In the genomic region with DNA sequence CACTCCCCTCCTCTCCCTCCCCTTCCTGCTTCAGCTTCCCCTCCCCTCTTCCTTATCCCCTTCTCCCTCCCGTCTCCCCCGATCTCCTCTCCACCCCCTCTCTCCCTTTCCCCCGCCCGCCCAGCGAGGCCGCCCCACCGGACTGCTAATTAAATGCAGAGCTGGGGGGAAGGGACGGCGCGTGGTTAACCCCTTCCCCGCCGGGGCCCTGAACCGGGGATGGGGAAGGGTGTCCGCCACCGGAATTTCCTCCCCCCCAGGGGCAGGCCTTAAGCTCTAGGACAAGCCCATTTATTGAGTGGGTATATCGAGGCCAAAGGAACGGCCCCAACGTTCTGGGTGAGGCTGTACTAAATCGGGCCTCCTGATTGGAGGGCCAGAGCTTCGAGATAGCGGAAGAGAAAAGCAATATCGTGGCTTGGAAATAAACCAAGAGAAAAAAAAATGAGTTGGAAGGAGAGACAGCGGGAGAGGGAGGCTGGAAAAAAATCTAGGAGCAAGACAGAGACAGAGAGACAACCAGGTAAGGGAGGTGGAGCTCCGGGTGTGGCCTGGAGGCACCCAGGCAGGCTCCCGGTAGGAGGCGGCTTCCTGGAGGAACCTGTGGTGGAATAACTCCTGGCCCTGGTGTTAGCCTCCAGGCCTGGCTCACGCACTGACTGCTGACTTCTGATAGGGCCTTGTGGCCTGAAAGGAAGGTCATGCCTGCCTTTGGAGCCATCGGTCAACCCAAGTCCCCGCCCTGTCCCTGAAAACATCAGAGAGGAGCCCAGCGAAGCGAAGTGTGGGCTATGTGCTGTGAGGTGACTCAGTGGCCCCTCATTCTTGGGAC, we compare ENCODE assay signal across 8 cellular contexts. TPM values are rescaled to one million over a fixed set of nuclear protein-coding genes. Genes with fewer than 3 reads are reported as not detected.
DNase-seq lines count a peak whose midpoint lies in the region; ATAC-seq, FAIRE-seq and TF ChIP-seq lines count a peak whose summit lies in the region.

No MANE protein-coding gene starts in this region.

- H3K9me3 ChIP-seq in SK-N-SH (no peaks in the 10 kb centered on the region), spleen (no peaks in the 10 kb centered on the region), MG63 (no peaks in the 10 kb centered on the region; the same call in 1 of the 2 replicates)

- H3K4me2 ChIP-seq in SK-N-SH = peak overlapping the region; percentile 96

- no peak for TF ChIP-seq POLR2A in spleen (IDR thresholded peaks at IDR 0.05)

- 17% methylated on average over 31 of the region's 31 CpGs for WGBS in SK-N-SH (ENCODE audit: low lambda C conversion rate)
- 7 to 19% (median 11%) methylated on average over 24 to 31 of the region's 31 CpGs for WGBS in spleen, 5 donors

- no peaks in the 10 kb centered on the region for H4K20me1 ChIP-seq in SK-N-SH (ENCODE audit: insufficient read depth)

- TF ChIP-seq CTCF in SK-N-SH (IDR thresholded peaks at IDR 0.05) (no peak), choroid plexus epithelial cell (conservative IDR thresholded peaks at IDR 0.05; ENCODE audit: low read depth, low read length) (no peak), spleen (IDR thresholded peaks at IDR 0.05 in 8 of 11, conservative IDR thresholded peaks at IDR 0.05 in 3 of 11) (no peak)

- no peaks in the 10 kb centered on the region for H3K36me3 ChIP-seq in SK-N-SH (replicated peaks in 1 of 2; ENCODE audit: control insufficient read depth in 1 of 2, insufficient read depth in 2 of 2, low read length in 1 of 2)
- no peaks in the 10 kb centered on the region for H3K36me3 ChIP-seq in spleen
- H3K36me3 ChIP-seq in MG63 = no peaks in the 10 kb centered on the region

- TF ChIP-seq RAD21 in SK-N-SH (IDR thresholded peaks at IDR 0.05; ENCODE audit: low read length) = no peak; the same call in 1 of the 2 replicates

- H3K9ac ChIP-seq in SK-N-SH = peak overlapping the region; percentile 80

- peak overlapping the region; percentile 58 to 71 for H3K4me3 ChIP-seq in SK-N-SH (ENCODE audit: low read depth in 2 of 2, low read length in 1 of 2)
- H3K4me3 ChIP-seq in choroid plexus epithelial cell (ENCODE audit: low read depth, low read length) = peak overlapping the region; percentile 69
- H3K4me3 ChIP-seq in spleen = peak overlapping the region; percentile 45 to 78 (median 56)
- no peak overlapping the region for H3K4me3 ChIP-seq in MG63

- peaks cover 28% of the 10 kb centered on the region for H3F3A ChIP-seq in SK-N-SH (replicated peaks; ENCODE audit: insufficient read depth)

- CTCF ChIA-PET in SK-N-SH (lab: Yijun Ruan, JAX) = interaction anchor here (0.7 to 5.1 kb wide), 9 partner anchors 9 to 364 kb away, joined by 3 to 67 read pairs (median 5); a partner anchor contains a TSS

- peak; percentile 88 for DNase-seq in CMK (ENCODE audit: low read depth)
- DNase-seq in HTR-8/SVneo (ENCODE audit: insufficient read length, low spot score) = peak; percentile 71
- peak; percentile 92 for DNase-seq in SK-N-SH
- DNase-seq in choroid plexus epithelial cell (ENCODE audit: low read depth) = peak; percentile 82
- peak; percentile 87 for DNase-seq in kidney tubule cell (ENCODE audit: low spot score)
- DNase-seq in spleen = peak; percentile 92
- DNase-seq in MG63 = no peak

- peak overlapping the region; percentile 64 for H2AFZ ChIP-seq in SK-N-SH (ENCODE audit: low read depth)

- H3K79me2 ChIP-seq in SK-N-SH (ENCODE audit: insufficient read depth) = no peaks in the 10 kb centered on the region

- intact Hi-C loops in spleen (cut with DNase I; ENCODE audit: low total_unique reads) = no loop called here

- H3K27ac ChIP-seq in SK-N-SH (ENCODE audit: low read depth in 2 of 2, low read length in 1 of 2) (peak overlapping the region; percentile 72 to 94), spleen (peak overlapping the region; percentile 95 to 100 (median 98))

- H3K4me1 ChIP-seq in SK-N-SH (ENCODE audit: control insufficient read depth in 1 of 2, insufficient read depth in 2 of 2, low read depth in 1 of 2, low read length in 1 of 2) (peaks cover 8 to 24% of the 10 kb centered on the region in 2 experiments; a peak in 2 of 4 replicates), spleen (peaks cover 31 to 65% (median 51%) of the 10 kb centered on the region in 6 donors)

- no peak for ATAC-seq in HG03175 (IDR thresholded peaks at IDR 0.05; ENCODE audit: unreplicated experiment)

- peak; percentile 21 to 48; a peak in 2 of 4 replicates for TF ChIP-seq EP300 in SK-N-SH (IDR thresholded peaks at IDR 0.05; ENCODE audit: borderline replicate concordance in 1 of 2, low read depth in 1 of 2, low read length in 1 of 2)

- POLR2A ChIA-PET in SK-N-SH (lab: Yijun Ruan, JAX) = interaction anchor here (0.7 to 3.8 kb wide), 9 partner anchors 9 to 126 kb away, joined by 3 to 112 read pairs (median 5); a partner anchor contains a TSS

- FAIRE-seq in HTR-8/SVneo (lab: Jason Lieb, UNC) = peak; percentile 16

- no peaks in the 10 kb centered on the region for H3K27me3 ChIP-seq in SK-N-SH (ENCODE audit: insufficient read depth)
- H3K27me3 ChIP-seq in spleen (replicated peaks in 1 of 7) = no peaks in the 10 kb centered on the region
- H3K27me3 ChIP-seq in MG63 = no peaks in the 10 kb centered on the region

- no peaks in the 10 kb centered on the region for H3K9me2 ChIP-seq in SK-N-SH

TF ChIP-seq in SK-N-SH, 30 proteins besides CTCF, POLR2A, EP300 and RAD21 (continues in another document):
- TF ChIP-seq MEF2A (IDR thresholded peaks at IDR 0.05; ENCODE audit: borderline replicate concordance, low read depth) (no peak), RXRA (IDR thresholded peaks at IDR 0.05; ENCODE audit: borderline replicate concordance, low read depth) (no peak), NRF1 (IDR thresholded peaks at IDR 0.05; ENCODE audit: low read depth, low read length) (no peak), TAF1 (IDR thresholded peaks at IDR 0.05; ENCODE audit: borderline replicate concordance, low read depth, low read length) (no peak), GATA2 (CRISPR knock-in tag; IDR thresholded peaks at IDR 0.05) (no peak), SMC3 (IDR thresholded peaks at IDR 0.05; ENCODE audit: low read depth, low read length) (no peak), SIN3A (IDR thresholded peaks at IDR 0.05; ENCODE audit: borderline replicate concordance, low read depth, low read length) (no peak), NFIC (IDR thresholded peaks at IDR 0.05; ENCODE audit: borderline replicate concordance) (no peak), CHD2 (IDR thresholded peaks at IDR 0.05; ENCODE audit: low read length, partially characterized antibody) (peak; percentile 92), FOSL2 (IDR thresholded peaks at IDR 0.05; ENCODE audit: borderline replicate concordance, low read depth) (no peak), TCF12 (IDR thresholded peaks at IDR 0.05) (peak; percentile 92)
- TF ChIP-seq, protein P1, sequence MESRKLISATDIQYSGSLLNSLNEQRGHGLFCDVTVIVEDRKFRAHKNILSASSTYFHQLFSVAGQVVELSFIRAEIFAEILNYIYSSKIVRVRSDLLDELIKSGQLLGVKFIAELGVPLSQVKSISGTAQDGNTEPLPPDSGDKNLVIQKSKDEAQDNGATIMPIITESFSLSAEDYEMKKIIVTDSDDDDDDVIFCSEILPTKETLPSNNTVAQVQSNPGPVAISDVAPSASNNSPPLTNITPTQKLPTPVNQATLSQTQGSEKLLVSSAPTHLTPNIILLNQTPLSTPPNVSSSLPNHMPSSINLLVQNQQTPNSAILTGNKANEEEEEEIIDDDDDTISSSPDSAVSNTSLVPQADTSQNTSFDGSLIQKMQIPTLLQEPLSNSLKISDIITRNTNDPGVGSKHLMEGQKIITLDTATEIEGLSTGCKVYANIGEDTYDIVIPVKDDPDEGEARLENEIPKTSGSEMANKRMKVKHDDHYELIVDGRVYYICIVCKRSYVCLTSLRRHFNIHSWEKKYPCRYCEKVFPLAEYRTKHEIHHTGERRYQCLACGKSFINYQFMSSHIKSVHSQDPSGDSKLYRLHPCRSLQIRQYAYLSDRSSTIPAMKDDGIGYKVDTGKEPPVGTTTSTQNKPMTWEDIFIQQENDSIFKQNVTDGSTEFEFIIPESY (IDR thresholded peaks at IDR 0.05; ENCODE audit: borderline replicate concordance, low read depth) = no peak
- TF ChIP-seq, protein P2, sequence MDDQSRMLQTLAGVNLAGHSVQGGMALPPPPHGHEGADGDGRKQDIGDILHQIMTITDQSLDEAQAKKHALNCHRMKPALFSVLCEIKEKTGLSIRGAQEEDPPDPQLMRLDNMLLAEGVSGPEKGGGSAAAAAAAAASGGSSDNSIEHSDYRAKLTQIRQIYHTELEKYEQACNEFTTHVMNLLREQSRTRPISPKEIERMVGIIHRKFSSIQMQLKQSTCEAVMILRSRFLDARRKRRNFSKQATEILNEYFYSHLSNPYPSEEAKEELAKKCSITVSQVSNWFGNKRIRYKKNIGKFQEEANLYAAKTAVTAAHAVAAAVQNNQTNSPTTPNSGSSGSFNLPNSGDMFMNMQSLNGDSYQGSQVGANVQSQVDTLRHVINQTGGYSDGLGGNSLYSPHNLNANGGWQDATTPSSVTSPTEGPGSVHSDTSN (IDR thresholded peaks at IDR 0.05) = no peak

RNA-seq across cellular contexts. Expression of a gene that starts 11.6 kb away (rescaled TPM):
- polyA plus RNA-seq in SK-N-SH (2012; rRNA removed) = 92.5 and 115 TPM in 2 replicates
- polyA plus RNA-seq in SK-N-SH (2012; cell fraction: cytosol; rRNA removed) = 55.4 and 101 TPM in 2 replicates
- polyA plus RNA-seq in SK-N-SH (2012; cell fraction: nucleus; rRNA removed) = 125 and 131 TPM in 2 replicates
- total RNA-seq in spleen = 100 to 1,000 TPM; 119 to 232 (median 159) TPM
- 10 to 100 TPM; 47.5 to 86.5 (median 75.6) TPM for polyA plus RNA-seq in spleen
- total RNA-seq in MG63 (2014; rRNA removed; shearing (Covaris generic); ENCODE audit: low replicate concordance) = 85.7 and 102 TPM in 2 replicates

RNA-seq across cellular contexts. Expression of a gene that starts 18.8 kb away (rescaled TPM):
- 1.9 and 2.5 TPM in 2 replicates for polyA plus RNA-seq in SK-N-SH (2012; rRNA removed)
- 0.19 and 0.41 TPM in 2 replicates for polyA plus RNA-seq in SK-N-SH (2012; cell fraction: cytosol; rRNA removed)
- polyA plus RNA-seq in SK-N-SH (2012; cell fraction: nucleus; rRNA removed) = 16.0 and 19.5 TPM in 2 replicates
- 10 to 100 TPM in 3 of 7 donors, 1 to 10 TPM in 4; 4.7 to 17.1 (median 8.6) TPM for total RNA-seq in spleen
- 10 to 100 TPM in 1 of 3 donors, 1 to 10 TPM in 2; 1.4 to 15.6 (median 7.8) TPM for polyA plus RNA-seq in spleen
- 0.03 and 0.05 TPM in 2 replicates for total RNA-seq in MG63 (2014; rRNA removed; shearing (Covaris generic); ENCODE audit: low replicate concordance)

RNA-seq across cellular contexts. Expression of a gene that starts 29.9 kb away (rescaled TPM):
- 235 and 277 TPM in 2 replicates for polyA plus RNA-seq in SK-N-SH (2012; rRNA removed)
- 193 and 249 TPM in 2 replicates for polyA plus RNA-seq in SK-N-SH (2012; cell fraction: cytosol; rRNA removed)
- 104 and 192 TPM in 2 replicates for polyA plus RNA-seq in SK-N-SH (2012; cell fraction: nucleus; rRNA removed)
- total RNA-seq in spleen = 10 to 100 TPM; 55.8 to 86.5 (median 65.1) TPM
- polyA plus RNA-seq in spleen = 100 to 1,000 TPM in 2 of 3 donors, 10 to 100 TPM in 1; 91.6 to 192 (median 151) TPM
- total RNA-seq in MG63 (2014; rRNA removed; shearing (Covaris generic); ENCODE audit: low replicate concordance) = 335 and 636 TPM in 2 replicates

RNA-seq across cellular contexts. Expression of a gene that starts 47.4 kb away (rescaled TPM):
- polyA plus RNA-seq in SK-N-SH (2012; rRNA removed) (13.8 and 13.9 TPM in 2 replicates), spleen (10 to 100 TPM in 1 of 3 donors, 1 to 10 TPM in 2; 9.3 to 17.3 (median 9.6) TPM)
- polyA plus RNA-seq in SK-N-SH (2012; cell fraction: cytosol; rRNA removed) = 6.6 and 6.9 TPM in 2 replicates
- 29.5 and 30.2 TPM in 2 replicates for polyA plus RNA-seq in SK-N-SH (2012; cell fraction: nucleus; rRNA removed)
- 10 to 100 TPM; 20.2 to 65.6 (median 45.1) TPM for total RNA-seq in spleen
- total RNA-seq in MG63 (2014; rRNA removed; shearing (Covaris generic); ENCODE audit: low replicate concordance) = 5.5 and 11.2 TPM in 2 replicates
